In genomic region chr6:104896914-104897313, GRCh38 we compare ENCODE assay signal across 15 cellular contexts. TPM values are rescaled to one million over a fixed set of nuclear protein-coding genes. Genes with fewer than 3 reads are reported as not detected.
A peak's percentile ranks its signal among the peaks of the same experiment; 100 is the strongest.
DNase-seq lines count a peak whose midpoint lies in the region; ATAC-seq, FAIRE-seq and TF ChIP-seq lines count a peak whose summit lies in the region.
"Had no signal": no experiment of that assay in that cellular context is flagged by ENCODE, and none has a peak within 500 bp of the region (broad histone marks: within the 10 kb centered on the region; RNA-seq: fewer than 3 reads in every experiment).

No MANE protein-coding gene starts in this region.

- no peaks in the 10 kb centered on the region for H4K20me1 ChIP-seq in MM.1S (ENCODE audit: insufficient read depth, low read length)

- H3K9me3 ChIP-seq in MM.1S (replicated peaks; ENCODE audit: insufficient read depth, low read length): no peaks in the 10 kb centered on the region
- H3K9me3 ChIP-seq in naive thymus-derived CD4-positive, alpha-beta T cell (ENCODE audit: control insufficient read depth in 2 of 3, low read length in 3 of 3): no peaks in the 10 kb centered on the region

- no peaks in the 10 kb centered on the region for H3K9me2 ChIP-seq in MM.1S (replicated peaks; ENCODE audit: insufficient read depth, low read length)

- H3K36me3 ChIP-seq in MM.1S (replicated peaks; ENCODE audit: insufficient read depth, low read length): no peaks in the 10 kb centered on the region
- H3K36me3 ChIP-seq in naive thymus-derived CD4-positive, alpha-beta T cell (ENCODE audit: control insufficient read depth in 2 of 3, insufficient read depth in 3 of 3, low read length in 3 of 3): no peaks in the 10 kb centered on the region

- H3K4me1 Mint-ChIP-seq in naive thymus-derived CD4-positive, alpha-beta T cell: no peaks in the 10 kb centered on the region
- H3K4me1 Mint-ChIP-seq: brain had no signal

- no peak for FAIRE-seq in D721Med (lab: Jason Lieb, UNC)

- H3K27ac ChIP-seq in 22Rv1 (no peak overlapping the region), MM.1S (ENCODE audit: low read length) (no peak overlapping the region)
- H3K27ac ChIP-seq in naive thymus-derived CD4-positive, alpha-beta T cell (ENCODE audit: low read depth, low read length): no peak overlapping the region
- H3K27ac ChIP-seq: KMS-11 had no signal

- peaks cover 0 to 44% (median 27%) of the 10 kb centered on the region in 5 donors for H3K27me3 Mint-ChIP-seq in naive thymus-derived CD4-positive, alpha-beta T cell

- H3K4me2 ChIP-seq in MM.1S (ENCODE audit: low read depth, low read length): no peak overlapping the region
- H3K4me2 ChIP-seq: KMS-11 had no signal

- DNase-seq in D721Med (ENCODE audit: insufficient read length, low spot score) (no peak), MM.1S (no peak), dermis blood vessel endothelial cell (peak; percentile 9), UCSD-AML1 (lab: John Stamatoyannopoulos, UW; ENCODE audit: unreplicated experiment) (no peak), DMS153 treated with DMSO at 0.1 percent for 48 hours (lab: John Stamatoyannopoulos, UW; ENCODE audit: unreplicated experiment) (no peak)
- no peak for DNase-seq in naive thymus-derived CD4-positive, alpha-beta T cell
- DNase-seq in effector CD8-positive, alpha-beta T cell (lab: John Stamatoyannopoulos, UW): no peak
- DNase-seq: activated T-cell treated with anti-CD3 and anti-CD28 coated beads for 4 hours; NCI-H524; stimulated activated CD4-positive, alpha-beta T cell treated with anti-CD3 and anti-CD28 coated beads, Interleukin-2, amount 100 ng/mL, for 48 hours had no signal

- H3K36me3 Mint-ChIP-seq in naive thymus-derived CD4-positive, alpha-beta T cell: peaks cover 0 to 5% (median 0%) of the 10 kb centered on the region in 5 donors
- H3K36me3 Mint-ChIP-seq: brain had no signal

- no peak for ATAC-seq in naive thymus-derived CD4-positive, alpha-beta T cell
- ATAC-seq: left lobe of liver had no signal

- CTCF ChIA-PET in naive thymus-derived CD4-positive, alpha-beta T cell (lab: Charles Lee): no interaction called here

- no peaks in the 10 kb centered on the region for H3K4me1 ChIP-seq in MM.1S (ENCODE audit: low read length)
- no peaks in the 10 kb centered on the region for H3K4me1 ChIP-seq in naive thymus-derived CD4-positive, alpha-beta T cell (ENCODE audit: control insufficient read depth in 2 of 2, insufficient read depth in 2 of 2, low read length in 2 of 2)

- intact Hi-C loops in naive thymus-derived CD4-positive, alpha-beta T cell (cut with micrococcal nuclease): no loop called here

- H2AFZ ChIP-seq in MM.1S (ENCODE audit: low read length): no peak overlapping the region

- H3F3A ChIP-seq in MM.1S (ENCODE audit: insufficient read depth, low read length): no peaks in the 10 kb centered on the region

- H3K4me3 ChIP-seq in MM.1S (ENCODE audit: low read length): no peak overlapping the region
- H3K4me3 ChIP-seq in naive thymus-derived CD4-positive, alpha-beta T cell (ENCODE audit: low read length): no peak overlapping the region

- H3K27ac Mint-ChIP-seq in naive thymus-derived CD4-positive, alpha-beta T cell: no peak overlapping the region
- H3K27ac Mint-ChIP-seq: brain had no signal

- POLR2A ChIA-PET in naive thymus-derived CD4-positive, alpha-beta T cell (lab: Charles Lee): no interaction called here

- H3K9ac ChIP-seq in MM.1S (ENCODE audit: low read length): no peak overlapping the region
- H3K9ac ChIP-seq: KMS-11 had no signal

- no peaks in the 10 kb centered on the region for H3K79me2 ChIP-seq in MM.1S (ENCODE audit: low read length)

- no peaks in the 10 kb centered on the region for H3K27me3 ChIP-seq in MM.1S (replicated peaks; ENCODE audit: insufficient read depth, low read length)
- H3K27me3 ChIP-seq in naive thymus-derived CD4-positive, alpha-beta T cell (ENCODE audit: control insufficient read depth in 2 of 2, insufficient read depth in 2 of 2, low read length in 2 of 2): no peaks in the 10 kb centered on the region

- H3K4me3 Mint-ChIP-seq in naive thymus-derived CD4-positive, alpha-beta T cell: no peak overlapping the region
- H3K4me3 Mint-ChIP-seq: brain had no signal

- H3K9me3 Mint-ChIP-seq in naive thymus-derived CD4-positive, alpha-beta T cell: peaks cover 0 to 6% (median 4%) of the 10 kb centered on the region in 11 donors

- TF ChIP-seq CTCF in 22Rv1 (IDR thresholded peaks at IDR 0.05) (peak; percentile 77), D721Med (IDR thresholded peaks at IDR 0.05; ENCODE audit: insufficient read depth, missing control alignments) (peak; percentile 29), MM.1S (IDR thresholded peaks at IDR 0.05; ENCODE audit: low read length) (peak; percentile 13; the same call in 1 of the 2 replicates)

RNA-seq across cellular contexts. Expression of gene HACE1, which starts 37.2 kb away (rescaled TPM):
- 19.8 and 23.3 TPM in 2 replicates for total RNA-seq in dermis blood vessel endothelial cell
- 10 to 100 TPM; 11.4 to 17.1 (median 16.1) TPM for total RNA-seq in naive thymus-derived CD4-positive, alpha-beta T cell
- polyA plus RNA-seq in naive thymus-derived CD4-positive, alpha-beta T cell: 1 to 10 TPM; 4.1 to 9.1 TPM

RNA-seq across cellular contexts. Expression of gene LIN28B, which starts 60.0 kb away (rescaled TPM):
- total RNA-seq in dermis blood vessel endothelial cell: not detected in 2 replicates
- not detected for total RNA-seq in naive thymus-derived CD4-positive, alpha-beta T cell
- polyA plus RNA-seq in naive thymus-derived CD4-positive, alpha-beta T cell: not detected
- total RNA-seq: omental fat pad had no signal

Comparison
In these comparisons a context has a peak if more than half of its experiments do, and no peak if none do; other contexts are left out.
1. CTCF ChIP-seq: peak in every context shown above with its lines; median percentile 77 in 22Rv1; 29 in D721Med; 13 in MM.1S.